In the genomic region with DNA sequence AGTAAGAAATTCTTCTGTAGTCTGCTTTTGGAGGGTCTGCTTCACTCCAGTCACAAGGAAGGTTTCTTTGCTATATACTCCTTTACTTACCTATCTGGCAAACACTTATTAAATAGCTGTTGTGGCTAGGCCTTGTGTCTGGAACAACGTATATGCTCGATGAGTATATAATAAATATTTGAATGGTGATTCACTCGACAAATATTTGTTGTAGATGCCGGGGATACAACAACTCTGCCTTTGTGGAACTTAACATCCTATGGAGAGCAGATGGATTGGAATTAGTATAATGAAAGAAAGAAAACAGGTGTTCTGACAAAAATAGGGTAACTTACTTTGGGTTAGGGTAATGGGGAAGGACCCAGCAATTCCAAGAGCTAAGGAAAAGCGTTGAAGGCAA, we compare ENCODE assay signal across 10 cellular contexts. TPM values are rescaled to one million over a fixed set of nuclear protein-coding genes. Genes with fewer than 3 reads are reported as not detected.
A peak's percentile ranks its signal among the peaks of the same experiment; 100 is the strongest.
DNase-seq lines count a peak whose midpoint lies in the region; ATAC-seq, FAIRE-seq and TF ChIP-seq lines count a peak whose summit lies in the region.
"Had no signal": no experiment of that assay in that cellular context is flagged by ENCODE, and none has a peak within 500 bp of the region (broad histone marks: within the 10 kb centered on the region; RNA-seq: fewer than 3 reads in every experiment).

No MANE protein-coding gene starts in this region.

- peaks cover 23% of the 10 kb centered on the region for H3K4me1 ChIP-seq in PC-9 (replicated peaks; ENCODE audit: insufficient read depth)
- peaks cover 0 to 2% of the 10 kb centered on the region in 2 experiments for H3K4me1 ChIP-seq in trophoblast cell (ENCODE audit: control insufficient read depth in 1 of 2, insufficient read depth in 2 of 2, low read length in 2 of 2)

- H3K4me3 ChIP-seq in PC-9 (no peak overlapping the region), trophoblast cell (ENCODE audit: low read depth, low read length) (no peak overlapping the region)
- H3K4me3 ChIP-seq: esophagus squamous epithelium, left ventricle myocardium inferior had no signal

- H3K23ac ChIP-seq in trophoblast cell (ENCODE audit: low read length), result no peak overlapping the region

- POLR2A ChIA-PET in PC-9 (lab: Charles Lee; ENCODE audit: unreplicated experiment), result no interaction called here

- BruUV-seq in PC-9 (replicated peaks; lab: Mats Ljungman, UMichigan), result no TSS peak

- H3K9me2 ChIP-seq in PC-9 (ENCODE audit: insufficient read depth), result no peaks in the 10 kb centered on the region

- no peak overlapping the region for H3K4me3 Mint-ChIP-seq in chondrocyte (ENCODE audit: unreplicated experiment)

- no peak overlapping the region for H2BK12ac ChIP-seq in trophoblast cell (ENCODE audit: low read length)

- peak overlapping the region; percentile 46 for H3K27ac ChIP-seq in PC-9
- no peak overlapping the region for H3K27ac ChIP-seq in trophoblast cell (ENCODE audit: low read depth, low read length)
- H3K27ac ChIP-seq: esophagus squamous epithelium, left ventricle myocardium inferior had no signal

- no peak overlapping the region for H3K14ac ChIP-seq in trophoblast cell (ENCODE audit: low read length)

- H3K4me1 Mint-ChIP-seq in chondrocyte (ENCODE audit: low read depth), result peaks cover 40% of the 10 kb centered on the region

- peaks cover 46% of the 10 kb centered on the region for H3F3A ChIP-seq in PC-9 (ENCODE audit: insufficient read depth, low read depth)

- no peak overlapping the region for H3K4ac ChIP-seq in trophoblast cell (ENCODE audit: low read depth, low read length)

- intact Hi-C loops in PC-9 (cut with micrococcal nuclease; ENCODE audit: unreplicated experiment), result no loop called here

- H3K27me3 Mint-ChIP-seq in chondrocyte (ENCODE audit: low read depth), result no peaks in the 10 kb centered on the region

- H3K9me3 ChIP-seq in PC-9 (ENCODE audit: insufficient read depth, low read depth), result no peaks in the 10 kb centered on the region
- H3K9me3 ChIP-seq in trophoblast cell (ENCODE audit: insufficient read depth, low read depth, low read length), result no peaks in the 10 kb centered on the region
- H3K9me3 ChIP-seq: esophagus squamous epithelium, left ventricle myocardium inferior had no signal

- H2AFZ ChIP-seq in PC-9 (no peak overlapping the region), trophoblast cell (ENCODE audit: insufficient read depth, low read length, poor library complexity) (no peak overlapping the region)

- H4K8ac ChIP-seq in trophoblast cell (ENCODE audit: low read depth, low read length), result no peak overlapping the region

- no peak overlapping the region for H4K12ac ChIP-seq in trophoblast cell (ENCODE audit: low read depth, low read length)

- H3K27me3 ChIP-seq in PC-9 (ENCODE audit: insufficient read depth, low read depth) (no peaks in the 10 kb centered on the region), trophoblast cell (ENCODE audit: insufficient read depth, low read length) (no peaks in the 10 kb centered on the region)
- H3K27me3 ChIP-seq: esophagus squamous epithelium had no signal

- no peak for ATAC-seq in GM18519 (IDR thresholded peaks at IDR 0.05; ENCODE audit: low FRiP score, unreplicated experiment)
- no peak for ATAC-seq in GM21576 (IDR thresholded peaks at IDR 0.05; ENCODE audit: unreplicated experiment)

- H4K91ac ChIP-seq in trophoblast cell (ENCODE audit: low read depth, low read length), result no peak overlapping the region

- H3K79me2 ChIP-seq in PC-9 (ENCODE audit: low read depth), result peaks cover 95% of the 10 kb centered on the region
- H3K79me2 ChIP-seq in trophoblast cell (ENCODE audit: control insufficient read depth, insufficient read depth, low read length, poor library complexity), result peaks cover 2% of the 10 kb centered on the region

- CTCF ChIA-PET in PC-9 (lab: Charles Lee), result interaction anchor here (0.6 to 0.7 kb wide), 2 partner anchors 223 to 417 kb away, joined by 3 to 5 read pairs; no protein-coding TSS in a partner anchor

- no peak for TF ChIP-seq CTCF in PC-9 (conservative IDR thresholded peaks at IDR 0.05)
- TF ChIP-seq CTCF in chondrocyte (IDR thresholded peaks at IDR 0.05), result no peak

- H3K9me3 Mint-ChIP-seq in chondrocyte (ENCODE audit: low read depth), result no peaks in the 10 kb centered on the region

- no peak overlapping the region for H2BK5ac ChIP-seq in trophoblast cell (ENCODE audit: low read depth, low read length, poor library complexity)

- no peak overlapping the region for H3K9ac ChIP-seq in trophoblast cell (ENCODE audit: low read length)

- peak overlapping the region; percentile 24 for H3K4me2 ChIP-seq in PC-9
- H3K4me2 ChIP-seq in trophoblast cell (ENCODE audit: low read length), result no peak overlapping the region

- peak; percentile 57 for FAIRE-seq in H54 (lab: Jason Lieb, UNC)
- FAIRE-seq in GM19239 (lab: Jason Lieb, UNC), result no peak

- no peak for TF ChIP-seq POLR2A in H54 (IDR thresholded peaks at IDR 0.05; ENCODE audit: low read depth, low read length)

- DNase-seq in H54 (ENCODE audit: insufficient read length, low spot score), result peak; percentile 20
- DNase-seq in PC-9, result peak in 1 of 2 experiments; percentile 87
- DNase-seq in chondrocyte (ENCODE audit: low spot score), result no peak
- peak; percentile 35 to 81 for DNase-seq in trophoblast cell
- DNase-seq in GM19239 (ENCODE audit: insufficient read length, low spot score), result no peak
- DNase-seq: amygdala, esophagus squamous epithelium, left ventricle myocardium inferior had no signal

- peaks cover 4% of the 10 kb centered on the region; the same call in 1 of the 2 replicates for H3K36me3 ChIP-seq in PC-9 (ENCODE audit: low read depth)
- peaks cover 0 to 4% of the 10 kb centered on the region in 2 experiments for H3K36me3 ChIP-seq in trophoblast cell (ENCODE audit: control insufficient read depth in 1 of 2, insufficient read depth in 2 of 2, low read length in 2 of 2)
- H3K36me3 ChIP-seq: left ventricle myocardium inferior had no signal

- WGBS in trophoblast cell (ENCODE audit: extremely low coverage, insufficient coverage, insufficient read length), result no CpG with 5 or more reads among the region's 5 CpGs

- peaks cover 1% of the 10 kb centered on the region for H3K36me3 Mint-ChIP-seq in chondrocyte (ENCODE audit: low read depth)

- H3K27ac Mint-ChIP-seq in chondrocyte (ENCODE audit: unreplicated experiment), result peak overlapping the region; percentile 79

- H4K20me1 ChIP-seq in PC-9 (ENCODE audit: insufficient read depth), result peaks cover 61% of the 10 kb centered on the region

- H2BK120ac ChIP-seq in trophoblast cell (ENCODE audit: insufficient read depth, low read length, poor library complexity), result no peak overlapping the region

- no peak overlapping the region for H3K18ac ChIP-seq in trophoblast cell (ENCODE audit: low read length)

- H2AK5ac ChIP-seq in trophoblast cell (ENCODE audit: low read length), result no peak overlapping the region

- no peaks in the 10 kb centered on the region for H3K79me1 ChIP-seq in trophoblast cell (ENCODE audit: low read length)

RNA-seq across cellular contexts. Expression of gene KPNA6, which starts 31.1 kb away (rescaled TPM):
- total RNA-seq in PC-9 (2021) (76.0 and 89.9 TPM in 2 replicates), chondrocyte (66.3 to 89.3 TPM (median 80.9 TPM) in 3 replicates)
- 32.5 and 34.1 TPM in 2 replicates for polyA plus RNA-seq in trophoblast cell (2013)

RNA-seq across cellular contexts. Expression of gene TXLNA, which starts 40.5 kb away (rescaled TPM):
- 32.0 and 45.8 TPM in 2 replicates for total RNA-seq in PC-9 (2021)
- total RNA-seq in chondrocyte, result 78.3 to 86.7 TPM (median 84.3 TPM) in 3 replicates
- 22.4 and 22.7 TPM in 2 replicates for polyA plus RNA-seq in trophoblast cell (2013)

Comparison
In these comparisons a context has a peak if more than half of its experiments do, and no peak if none do; other contexts are left out.
1. DNase-seq: peak in H54 (single experiment) and trophoblast cell (2 of 2); none in chondrocyte (single experiment) and GM19239 (single experiment).